ENCODE assay signal across 7 cellular contexts in the genomic region with DNA sequence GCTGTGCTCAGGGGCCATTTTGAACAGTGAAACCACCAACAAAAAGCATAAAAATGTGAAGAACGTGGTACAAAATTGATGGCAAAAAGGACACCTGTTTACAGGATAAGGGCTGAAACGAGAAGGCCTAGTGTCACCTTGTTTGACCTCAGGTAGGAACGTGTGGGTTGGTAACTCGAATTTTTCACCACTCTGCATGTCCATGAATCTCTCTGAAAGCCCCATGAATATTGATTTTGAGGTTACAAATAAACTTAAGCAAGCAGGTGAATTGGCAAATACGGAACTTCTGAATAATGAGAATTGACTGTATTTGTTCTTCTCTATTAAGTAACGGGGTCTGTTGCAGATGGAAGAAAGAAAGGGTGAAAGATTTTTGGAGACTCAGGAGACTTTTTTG. TPM values are rescaled to one million over a fixed set of nuclear protein-coding genes. Genes with fewer than 3 reads are reported as not detected.
"Had no signal": no experiment of that assay in that cellular context is flagged by ENCODE, and none has a peak within 500 bp of the region (broad histone marks: within the 10 kb centered on the region; RNA-seq: fewer than 3 reads in every experiment).

No MANE protein-coding gene starts in this region.

- H3K9me3 Mint-ChIP-seq: IgD-negative memory B cell had no signal

- H3K27ac ChIP-seq: GM23248 had no signal

- H3K4me3 ChIP-seq: GM23248 had no signal

- DNase-seq: GM23248, GOT3, H7, HCEC 1CT, KBM-7 had no signal

- H2AFZ ChIP-seq: GM23248 had no signal

- H3K27ac Mint-ChIP-seq: IgD-negative memory B cell had no signal

- H3K36me3 Mint-ChIP-seq: IgD-negative memory B cell had no signal

- H3K9ac ChIP-seq: GM23248 had no signal

- FAIRE-seq: HTR-8/SVneo had no signal

RNA-seq across cellular contexts. Expression of a gene that starts 59.6 kb away (rescaled TPM):
- polyA plus RNA-seq: IgD-negative memory B cell had no signal
